Comparison of ENCODE assay signal across 2 cellular contexts in genomic region chr3:171797873-171798272, GRCh38.
TF ChIP-seq lines count a peak whose summit lies in the region.

No MANE protein-coding gene starts in this region.

TF ChIP-seq in HEK293, 187 proteins besides CTCF, POLR2A, EP300 and RAD21:
- TF ChIP-seq ZEB2 (tag by site-specific recombination; IDR thresholded peaks at IDR 0.05) (0 out of 2 replicates have a peak, but pooled peaks have one; percentile 9), ZNF175 (tag by site-specific recombination; IDR thresholded peaks at IDR 0.05) (no peak), PRDM6 (tag by site-specific recombination; IDR thresholded peaks at IDR 0.05) (0 out of 2 replicates have a peak, but pooled peaks have one; percentile 37)

TF ChIP-seq in GM12878, 131 proteins besides CTCF, POLR2A, EP300 and RAD21:
- TF ChIP-seq ZNF687 (IDR thresholded peaks at IDR 0.05) (peak; percentile 68), PBX3 (IDR thresholded peaks at IDR 0.05; ENCODE audit: insufficient replicate concordance, low read depth, low read length) (no peak), ASH2L (IDR thresholded peaks at IDR 0.05; ENCODE audit: borderline replicate concordance, low read depth) (no peak), STAT3 (IDR thresholded peaks at IDR 0.05; ENCODE audit: low read depth, low read length) (no peak), RB1 (IDR thresholded peaks at IDR 0.05; ENCODE audit: borderline replicate concordance) (no peak), IKZF2 (IDR thresholded peaks at IDR 0.05) (peak in 1 of 2 experiments; percentile 30; a peak in 2 of 4 replicates), NR2F1 (conservative IDR thresholded peaks at IDR 0.05) (peak; percentile 66), DPF2 (IDR thresholded peaks at IDR 0.05) (0 out of 2 replicates have a peak, but pooled peaks have one; percentile 11), NKRF (conservative IDR thresholded peaks at IDR 0.05) (no peak), BACH1 (IDR thresholded peaks at IDR 0.05; ENCODE audit: borderline replicate concordance) (peak; percentile 34; the same call in 1 of the 2 replicates), NBN (IDR thresholded peaks at IDR 0.05) (0 out of 2 replicates have a peak, but pooled peaks have one; percentile 19), CHD2 (IDR thresholded peaks at IDR 0.05; ENCODE audit: borderline replicate concordance, low read depth, low read length) (no peak), CBFB (IDR thresholded peaks at IDR 0.05; ENCODE audit: low read depth) (no peak), ZNF24 (IDR thresholded peaks at IDR 0.05) (peak; percentile 57; the same call in 1 of the 2 replicates), ZZZ3 (IDR thresholded peaks at IDR 0.05; ENCODE audit: control insufficient read depth, insufficient read length, low read depth) (no peak), CREB1 (IDR thresholded peaks at IDR 0.05; ENCODE audit: low read depth) (no peak), NFYA (IDR thresholded peaks at IDR 0.05; ENCODE audit: borderline replicate concordance, low read depth, low read length) (no peak), ZNF592 (IDR thresholded peaks at IDR 0.05) (0 out of 2 replicates have a peak, but pooled peaks have one; percentile 4)
